Comparison of ENCODE assay signal across 16 cellular contexts in genomic region chr12:68368332-68368731, GRCh38. TPM values are rescaled to one million over a fixed set of nuclear protein-coding genes. Genes with fewer than 3 reads are reported as not detected.
DNase-seq lines count a peak whose midpoint lies in the region; ATAC-seq and TF ChIP-seq lines count a peak whose summit lies in the region.
"Had no signal": no experiment of that assay in that cellular context is flagged by ENCODE, and none has a peak within 500 bp of the region (broad histone marks: within the 10 kb centered on the region; RNA-seq: fewer than 3 reads in every experiment).

No MANE protein-coding gene starts in this region.

- H4K20me1 ChIP-seq in GM23338 (replicated peaks; ENCODE audit: insufficient read depth) (no peaks in the 10 kb centered on the region), PC-9 (ENCODE audit: insufficient read depth) (no peaks in the 10 kb centered on the region)

- H3K4me2 ChIP-seq in GM23338 (no peak overlapping the region), PC-9 (no peak overlapping the region)

- TF ChIP-seq CTCF in GM23338 (conservative IDR thresholded peaks at IDR 0.05; ENCODE audit: low read depth in 2 of 2): no peak
- TF ChIP-seq CTCF in WERI-Rb-1 (IDR thresholded peaks at IDR 0.05; ENCODE audit: low read depth, low read length): no peak
- no peak for TF ChIP-seq CTCF in PC-9 (conservative IDR thresholded peaks at IDR 0.05)
- no peak for TF ChIP-seq CTCF in suprapubic skin (IDR thresholded peaks at IDR 0.05)

- H2AFZ ChIP-seq in GM23338 (peak overlapping the region; percentile 69; the same call in 1 of the 2 replicates), PC-9 (no peak overlapping the region)

- intact Hi-C loops in PC-9 (cut with micrococcal nuclease; ENCODE audit: unreplicated experiment): loop anchor here (10.0 kb wide), 1 partner anchor 436 kb away; the partner anchor contains the start of gene MDM2

- H3K27me3 Mint-ChIP-seq in GM23338 (ENCODE audit: insufficient read depth, low read depth, poor library complexity) (peaks cover 7% of the 10 kb centered on the region), memory B cell (no peaks in the 10 kb centered on the region)
- no peaks in the 10 kb centered on the region for H3K27me3 Mint-ChIP-seq in activated CD8-positive, alpha-beta T cell treated with anti-CD3 and anti-CD28 coated beads, Interleukin-2, amount 10 ng/mL, durations not matched to agents 7 days and 5 days (ENCODE audit: low read depth)

- DNase-seq in AML-193 (lab: John Stamatoyannopoulos, UW) (peak; percentile 25 to 39), GM23338 (ENCODE audit: low spot score) (no peak), WERI-Rb-1 (peak; percentile 47), memory B cell (ENCODE audit: low spot score in 2 of 2) (no peak), PC-9 (no peak), NCI-H187 treated with DMSO at 0.1 percent for 48 hours (lab: John Stamatoyannopoulos, UW) (no peak), suprapubic skin (ENCODE audit: low spot score in 2 of 2) (no peak)
- no peak for DNase-seq in activated CD8-positive, alpha-beta T cell treated with anti-CD3 and anti-CD28 coated beads, Interleukin-2, amount 10 ng/mL, durations not matched to agents 7 days and 5 days
- DNase-seq: DMS 273 treated with DMSO at 0.1 percent for 48 hours, glutamatergic neuron, NCI-H1930, NCI-H524 treated with DMSO at 0.1 percent for 48 hours, substantia nigra, SW 1271 had no signal

- H3K27ac ChIP-seq in GM23338 (ENCODE audit: low read depth) (no peak overlapping the region), WERI-Rb-1 (no peak overlapping the region), PC-9 (no peak overlapping the region), suprapubic skin (no peak overlapping the region)

- no peak overlapping the region for H3K4me3 ChIP-seq in GM23338
- no peak overlapping the region for H3K4me3 ChIP-seq in WERI-Rb-1 (ENCODE audit: low read depth, low read length)
- H3K4me3 ChIP-seq in PC-9: no peak overlapping the region
- no peak overlapping the region for H3K4me3 ChIP-seq in suprapubic skin

- H3K36me3 ChIP-seq in GM23338 (ENCODE audit: insufficient read depth): no peaks in the 10 kb centered on the region
- no peaks in the 10 kb centered on the region for H3K36me3 ChIP-seq in WERI-Rb-1
- no peaks in the 10 kb centered on the region for H3K36me3 ChIP-seq in PC-9 (ENCODE audit: low read depth)
- no peaks in the 10 kb centered on the region for H3K36me3 ChIP-seq in suprapubic skin

- H3K9me2 ChIP-seq in GM23338 (ENCODE audit: insufficient read depth) (no peaks in the 10 kb centered on the region), PC-9 (ENCODE audit: insufficient read depth) (no peaks in the 10 kb centered on the region)

- H3K79me2 ChIP-seq in GM23338 (replicated peaks; ENCODE audit: insufficient read depth) (no peaks in the 10 kb centered on the region), PC-9 (ENCODE audit: low read depth) (no peaks in the 10 kb centered on the region)

- H3K4me1 ChIP-seq in GM23338 (ENCODE audit: insufficient read depth): peaks cover 16% of the 10 kb centered on the region
- H3K4me1 ChIP-seq in PC-9 (replicated peaks; ENCODE audit: insufficient read depth): peaks cover 19% of the 10 kb centered on the region
- peaks cover 27% of the 10 kb centered on the region for H3K4me1 ChIP-seq in suprapubic skin

- POLR2A ChIA-PET in activated CD8-positive, alpha-beta T cell treated with anti-CD3 and anti-CD28 coated beads, Interleukin-2, amount 10 ng/mL, durations not matched to agents 7 days and 5 days (lab: Charles Lee): no interaction called here
- POLR2A ChIA-PET in PC-9 (lab: Charles Lee; ENCODE audit: unreplicated experiment): no interaction called here

- WGBS in suprapubic skin: 62% methylated on average over 2 of the region's 2 CpGs

- CTCF ChIA-PET in activated CD8-positive, alpha-beta T cell treated with anti-CD3 and anti-CD28 coated beads, Interleukin-2, amount 10 ng/mL, durations not matched to agents 7 days and 5 days (lab: Charles Lee): no interaction called here
- CTCF ChIA-PET in PC-9 (lab: Charles Lee): no interaction called here

- no peak for TF ChIP-seq POLR2A in suprapubic skin (IDR thresholded peaks at IDR 0.05)

- H3K9me3 ChIP-seq in WERI-Rb-1 (ENCODE audit: severe bottlenecking): no peaks in the 10 kb centered on the region
- H3K9me3 ChIP-seq in PC-9 (ENCODE audit: insufficient read depth, low read depth): no peaks in the 10 kb centered on the region
- no peaks in the 10 kb centered on the region for H3K9me3 ChIP-seq in suprapubic skin

- H3K4me1 Mint-ChIP-seq in GM23338 (peaks cover 17% of the 10 kb centered on the region), memory B cell (peaks cover 34% of the 10 kb centered on the region)
- peaks cover 65% of the 10 kb centered on the region for H3K4me1 Mint-ChIP-seq in activated CD8-positive, alpha-beta T cell treated with anti-CD3 and anti-CD28 coated beads, Interleukin-2, amount 10 ng/mL, durations not matched to agents 7 days and 5 days (ENCODE audit: low read depth)

- no peaks in the 10 kb centered on the region for H3K9me3 Mint-ChIP-seq in GM23338
- H3K9me3 Mint-ChIP-seq in memory B cell: no peaks in the 10 kb centered on the region
- H3K9me3 Mint-ChIP-seq in activated CD8-positive, alpha-beta T cell treated with anti-CD3 and anti-CD28 coated beads, Interleukin-2, amount 10 ng/mL, durations not matched to agents 7 days and 5 days (ENCODE audit: insufficient read depth): no peaks in the 10 kb centered on the region

- BruUV-seq in PC-9 (replicated peaks; lab: Mats Ljungman, UMichigan): no TSS peak

- no peaks in the 10 kb centered on the region for H3K27me3 ChIP-seq in GM23338 (ENCODE audit: insufficient read depth)
- no peaks in the 10 kb centered on the region for H3K27me3 ChIP-seq in WERI-Rb-1 (ENCODE audit: insufficient read depth, low read depth, severe bottlenecking)
- H3K27me3 ChIP-seq in PC-9 (ENCODE audit: insufficient read depth, low read depth): no peaks in the 10 kb centered on the region
- no peaks in the 10 kb centered on the region for H3K27me3 ChIP-seq in suprapubic skin

- no peak overlapping the region for H3K27ac Mint-ChIP-seq in GM23338
- H3K27ac Mint-ChIP-seq in memory B cell: peak overlapping the region; percentile 72
- H3K27ac Mint-ChIP-seq in activated CD8-positive, alpha-beta T cell treated with anti-CD3 and anti-CD28 coated beads, Interleukin-2, amount 10 ng/mL, durations not matched to agents 7 days and 5 days: no peak overlapping the region
- H3K27ac Mint-ChIP-seq: activated T-helper 2 cell treated with anti-CD3 and anti-CD28 coated beads, Interferon-gamma antibody, Interleukin-2, Interleukin-4, amounts not matched to agents 10 μg/mL and 5 μg/mL and 100 μg/mL, durations not matched to agents 14 hours and 24 hours and 36 hours had no signal

- H3K4me3 Mint-ChIP-seq in GM23338 (no peak overlapping the region), memory B cell (no peak overlapping the region)
- H3K4me3 Mint-ChIP-seq in activated CD8-positive, alpha-beta T cell treated with anti-CD3 and anti-CD28 coated beads, Interleukin-2, amount 10 ng/mL, durations not matched to agents 7 days and 5 days: no peak overlapping the region
- H3K4me3 Mint-ChIP-seq: neural crest cell had no signal

- ATAC-seq in GM23338 (no peak), memory B cell (ENCODE audit: low read depth) (no peak)
- no peak for ATAC-seq in activated CD8-positive, alpha-beta T cell treated with anti-CD3 and anti-CD28 coated beads, Interleukin-2, amount 10 ng/mL, durations not matched to agents 7 days and 5 days

- no peaks in the 10 kb centered on the region for H3K36me3 Mint-ChIP-seq in GM23338 (ENCODE audit: low read depth)
- H3K36me3 Mint-ChIP-seq in memory B cell: no peaks in the 10 kb centered on the region
- peaks cover 2% of the 10 kb centered on the region for H3K36me3 Mint-ChIP-seq in activated CD8-positive, alpha-beta T cell treated with anti-CD3 and anti-CD28 coated beads, Interleukin-2, amount 10 ng/mL, durations not matched to agents 7 days and 5 days (ENCODE audit: low read depth)

- TF ChIP-seq EP300 in suprapubic skin (IDR thresholded peaks at IDR 0.05): no peak

- H3F3A ChIP-seq in GM23338 (replicated peaks; ENCODE audit: low read depth): no peaks in the 10 kb centered on the region
- H3F3A ChIP-seq in PC-9 (ENCODE audit: insufficient read depth, low read depth): peaks cover 19% of the 10 kb centered on the region

TF ChIP-seq in GM23338, 12 proteins besides CTCF, POLR2A, EP300 and RAD21:
- no peak for TF ChIP-seq EZH2phosphoT487 (IDR thresholded peaks at IDR 0.05; ENCODE audit: unreplicated experiment)
- no peak for TF ChIP-seq ETS1 (IDR thresholded peaks at IDR 0.05)
- no peak for TF ChIP-seq CREB1 (CRISPR knock-in tag; IDR thresholded peaks at IDR 0.05; ENCODE audit: low read depth)

RNA-seq across cellular contexts. Expression of gene MDM1, which starts 36.2 kb away (rescaled TPM):
- total RNA-seq in GM23338 (2014; rRNA removed; shearing (Covaris generic)): 18.9 and 23.3 TPM in 2 replicates
- 11.6 and 13.6 TPM in 2 replicates for polyA plus RNA-seq in GM23338 (2016; fragmentation: Nextera tagmentation; extraction: Ambion mirVana)
- 10 to 100 TPM; 25.0 to 28.9 TPM for total RNA-seq in activated CD8-positive, alpha-beta T cell treated with anti-CD3 and anti-CD28 coated beads, Interleukin-2, amount 10 ng/mL, durations not matched to agents 7 days and 5 days
- total RNA-seq in PC-9 (2021) (9.5 and 14.0 TPM in 2 replicates), suprapubic skin (10 to 100 TPM in 1 of 4 donors, 1 to 10 TPM in 3; 4.1 to 10.2 (median 7.0) TPM)

Comparison
In these comparisons a context has a peak if more than half of its experiments do, and no peak if none do; other contexts are left out.
1. DNase-seq: peak in AML-193 (2 of 2) and WERI-Rb-1 (single experiment); none in GM23338 (single experiment), memory B cell (0 of 2), activated CD8-positive, alpha-beta T cell treated with anti-CD3 and anti-CD28 coated beads, Interleukin-2, amount 10 ng/mL, durations not matched to agents 7 days and 5 days (single experiment), PC-9 (0 of 2), NCI-H187 treated with DMSO at 0.1 percent for 48 hours (single experiment) and suprapubic skin (0 of 2).